In genomic region chr15:63857459-63857856, GRCh38 we compare ENCODE assay signal across 1 cellular context.
TF ChIP-seq lines count a peak whose summit lies in the region.

No MANE protein-coding gene starts in this region.

TF ChIP-seq in GM23338, 12 proteins besides CTCF, POLR2A, EP300 and RAD21 (continued from another document):
- no peak for TF ChIP-seq REST (IDR thresholded peaks at IDR 0.05; ENCODE audit: unreplicated experiment)
- no peak for TF ChIP-seq ETS1 (IDR thresholded peaks at IDR 0.05)
- TF ChIP-seq ZNF462 (CRISPR knock-in tag; IDR thresholded peaks at IDR 0.05): no peak
- TF ChIP-seq ZNF331 (CRISPR knock-in tag; IDR thresholded peaks at IDR 0.05; ENCODE audit: low read depth): no peak
- TF ChIP-seq ZNF114 (CRISPR knock-in tag; IDR thresholded peaks at IDR 0.05): no peak
- no peak for TF ChIP-seq CREB1 (CRISPR knock-in tag; IDR thresholded peaks at IDR 0.05; ENCODE audit: low read depth)
- no peak for TF ChIP-seq EZH2phosphoT487 (IDR thresholded peaks at IDR 0.05; ENCODE audit: unreplicated experiment)
- TF ChIP-seq NANOG (IDR thresholded peaks at IDR 0.05; ENCODE audit: borderline replicate concordance): no peak
TF ChIP-seq in GM23338: peak in this region for 0.
